Comparison of ENCODE assay signal across 8 cellular contexts in genomic region chr6:107957909-107958688, GRCh38. TPM values are rescaled to one million over a fixed set of nuclear protein-coding genes. Genes with fewer than 3 reads are reported as not detected.
DNase-seq lines count a peak whose midpoint lies in the region; ATAC-seq, FAIRE-seq and TF ChIP-seq lines count a peak whose summit lies in the region.

A gene with protein sequence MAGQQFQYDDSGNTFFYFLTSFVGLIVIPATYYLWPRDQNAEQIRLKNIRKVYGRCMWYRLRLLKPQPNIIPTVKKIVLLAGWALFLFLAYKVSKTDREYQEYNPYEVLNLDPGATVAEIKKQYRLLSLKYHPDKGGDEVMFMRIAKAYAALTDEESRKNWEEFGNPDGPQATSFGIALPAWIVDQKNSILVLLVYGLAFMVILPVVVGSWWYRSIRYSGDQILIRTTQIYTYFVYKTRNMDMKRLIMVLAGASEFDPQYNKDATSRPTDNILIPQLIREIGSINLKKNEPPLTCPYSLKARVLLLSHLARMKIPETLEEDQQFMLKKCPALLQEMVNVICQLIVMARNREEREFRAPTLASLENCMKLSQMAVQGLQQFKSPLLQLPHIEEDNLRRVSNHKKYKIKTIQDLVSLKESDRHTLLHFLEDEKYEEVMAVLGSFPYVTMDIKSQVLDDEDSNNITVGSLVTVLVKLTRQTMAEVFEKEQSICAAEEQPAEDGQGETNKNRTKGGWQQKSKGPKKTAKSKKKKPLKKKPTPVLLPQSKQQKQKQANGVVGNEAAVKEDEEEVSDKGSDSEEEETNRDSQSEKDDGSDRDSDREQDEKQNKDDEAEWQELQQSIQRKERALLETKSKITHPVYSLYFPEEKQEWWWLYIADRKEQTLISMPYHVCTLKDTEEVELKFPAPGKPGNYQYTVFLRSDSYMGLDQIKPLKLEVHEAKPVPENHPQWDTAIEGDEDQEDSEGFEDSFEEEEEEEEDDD (minus strand): TSS chr6:107958208. CDS start chr6:107958009, 199 bp downstream.

- H3K4me3 ChIP-seq in GM12865 (ENCODE audit: low read depth, low read length) (peak within 1 kb of the TSS; percentile 90), SU-DHL-6 (ENCODE audit: insufficient read depth, low read length, poor library complexity, severe bottlenecking) (peak within 1 kb of the TSS; percentile 99), pancreas (peak within 1 kb of the TSS; percentile 53 to 97 (median 90)), thyroid gland (replicated peaks in 1 of 3) (peak within 1 kb of the TSS; percentile 38 to 89 (median 68))

- TF ChIP-seq POLR2A in thyroid gland (IDR thresholded peaks at IDR 0.05), result peak; percentile 76 to 94

- H3K27ac Mint-ChIP-seq in activated naive CD8-positive, alpha-beta T cell treated with anti-CD3 and anti-CD28 coated beads, Interleukin-2, amount 10 ng/mL, durations not matched to agents 7 days and 5 days, result peak within 1 kb of the TSS; percentile 97

- peaks cover 0 to 14% (median 0%) of the 10 kb centered on the region in 3 donors for H3K4me1 ChIP-seq in pancreas
- H3K4me1 ChIP-seq in thyroid gland, result peaks cover 21 to 26% of the 10 kb centered on the region in 2 donors

- H3K9ac ChIP-seq in SU-DHL-6 (ENCODE audit: low read length), result peak within 1 kb of the TSS; percentile 98

- H3K4me3 Mint-ChIP-seq in activated naive CD8-positive, alpha-beta T cell treated with anti-CD3 and anti-CD28 coated beads, Interleukin-2, amount 10 ng/mL, durations not matched to agents 7 days and 5 days, result peak within 1 kb of the TSS; percentile 95

- peaks cover 5% of the 10 kb centered on the region for H3K36me3 Mint-ChIP-seq in activated naive CD8-positive, alpha-beta T cell treated with anti-CD3 and anti-CD28 coated beads, Interleukin-2, amount 10 ng/mL, durations not matched to agents 7 days and 5 days

- WGBS in pancreas, 2 donors, result 0 to 1% methylated on average over 58 to 69 of the region's 69 CpGs
- 0 to 1% methylated on average over 3 to 35 of the region's 69 CpGs for WGBS in thyroid gland, 2 donors

- peaks cover 3% of the 10 kb centered on the region; the same call in 1 of the 2 replicates for H4K20me1 ChIP-seq in SU-DHL-6 (ENCODE audit: low read depth, low read length)

- H3K36me3 ChIP-seq in SU-DHL-6 (ENCODE audit: low read length), result no peaks in the 10 kb centered on the region
- H3K36me3 ChIP-seq in pancreas, result no peaks in the 10 kb centered on the region
- no peaks in the 10 kb centered on the region for H3K36me3 ChIP-seq in thyroid gland

- peak within 1 kb of the TSS; percentile 93 for H3K4me2 ChIP-seq in SU-DHL-6 (ENCODE audit: low read depth, low read length, poor library complexity, severe bottlenecking)

- H3K9me2 ChIP-seq in SU-DHL-6 (replicated peaks; ENCODE audit: insufficient read depth, low read length), result no peaks in the 10 kb centered on the region

- no peak for FAIRE-seq in pancreas (lab: Jason Lieb, UNC)

- intact Hi-C loops in head of caudate nucleus (cut with DNase I) (no loop called here), pancreas (cut with DNase I) (no loop called here), thyroid gland (cut with DNase I) (no loop called here)

- peaks cover 10% of the 10 kb centered on the region; the same call in 1 of the 2 replicates for H3F3A ChIP-seq in SU-DHL-6 (ENCODE audit: insufficient read depth)

- peaks cover 39% of the 10 kb centered on the region for H3K79me2 ChIP-seq in SU-DHL-6 (ENCODE audit: insufficient read depth, low read length)

- no peaks in the 10 kb centered on the region for H3K9me3 ChIP-seq in SU-DHL-6 (ENCODE audit: insufficient read depth, low read length)
- no peaks in the 10 kb centered on the region for H3K9me3 ChIP-seq in pancreas
- H3K9me3 ChIP-seq in thyroid gland, result no peaks in the 10 kb centered on the region

- DNase-seq in GM12865 (ENCODE audit: low read depth) (peak; percentile 98), NCI-H1417 (lab: John Stamatoyannopoulos, UW) (peak; percentile 94 to 97 (median 97)), head of caudate nucleus (peak; percentile 90 to 99 (median 98)), pancreas (peak; percentile 98 to 99 (median 98)), thyroid gland (peak; percentile 96 to 97)
- DNase-seq in activated naive CD8-positive, alpha-beta T cell treated with anti-CD3 and anti-CD28 coated beads, Interleukin-2, amount 10 ng/mL, durations not matched to agents 7 days and 5 days, result peak; percentile 97

- peak within 1 kb of the TSS; percentile 56 for H2AFZ ChIP-seq in SU-DHL-6 (ENCODE audit: low read depth, low read length, severe bottlenecking)

- TF ChIP-seq CTCF in GM12865 (IDR thresholded peaks at IDR 0.05; ENCODE audit: insufficient read depth, low read depth, low read length, missing control alignments) (no peak), SU-DHL-6 (IDR thresholded peaks at IDR 0.05; ENCODE audit: insufficient read depth, low read length, poor library complexity, severe bottlenecking) (no peak), pancreas (IDR thresholded peaks at IDR 0.05) (no peak), thyroid gland (IDR thresholded peaks at IDR 0.05) (peak in 1 of 6 experiments; percentile 18)

- H3K27ac ChIP-seq in SU-DHL-6 (ENCODE audit: low read depth, low read length), result peak within 1 kb of the TSS; percentile 69
- peak within 1 kb of the TSS; percentile 69 to 91 (median 86) for H3K27ac ChIP-seq in pancreas
- H3K27ac ChIP-seq in thyroid gland, result peak within 1 kb of the TSS; percentile 65 to 84 (median 75)

- ATAC-seq in HG02759 (IDR thresholded peaks at IDR 0.05; ENCODE audit: unreplicated experiment), result peak; percentile 96
- ATAC-seq in activated naive CD8-positive, alpha-beta T cell treated with anti-CD3 and anti-CD28 coated beads, Interleukin-2, amount 10 ng/mL, durations not matched to agents 7 days and 5 days (ENCODE audit: low read depth), result peak; percentile 97
- peak; percentile 92 to 98 (median 94) for ATAC-seq in pancreas

- peaks cover 18% of the 10 kb centered on the region for H3K4me1 Mint-ChIP-seq in activated naive CD8-positive, alpha-beta T cell treated with anti-CD3 and anti-CD28 coated beads, Interleukin-2, amount 10 ng/mL, durations not matched to agents 7 days and 5 days

- H3K27me3 ChIP-seq in SU-DHL-6 (ENCODE audit: low read length), result no peaks in the 10 kb centered on the region
- H3K27me3 ChIP-seq in pancreas, result no peaks in the 10 kb centered on the region
- H3K27me3 ChIP-seq in thyroid gland, result no peaks in the 10 kb centered on the region

- POLR2A ChIA-PET in activated naive CD8-positive, alpha-beta T cell treated with anti-CD3 and anti-CD28 coated beads, Interleukin-2, amount 10 ng/mL, durations not matched to agents 7 days and 5 days (lab: Charles Lee), result interaction anchor here (0.7 to 1.2 kb wide), 3 partner anchors 63 to 1137 kb away, joined by 3 to 5 read pairs (median 3); partner anchors contain the start of genes CEP57L1 and SESN1

- no peaks in the 10 kb centered on the region for H3K9me3 Mint-ChIP-seq in activated naive CD8-positive, alpha-beta T cell treated with anti-CD3 and anti-CD28 coated beads, Interleukin-2, amount 10 ng/mL, durations not matched to agents 7 days and 5 days

- H3K27me3 Mint-ChIP-seq in activated naive CD8-positive, alpha-beta T cell treated with anti-CD3 and anti-CD28 coated beads, Interleukin-2, amount 10 ng/mL, durations not matched to agents 7 days and 5 days, result no peaks in the 10 kb centered on the region

RNA-seq across cellular contexts. Expression of the gene that starts here (rescaled TPM):
- total RNA-seq in activated naive CD8-positive, alpha-beta T cell treated with anti-CD3 and anti-CD28 coated beads, Interleukin-2, amount 10 ng/mL, durations not matched to agents 7 days and 5 days, result 10 to 100 TPM; 64.7 to 69.2 TPM
- 100 to 1,000 TPM in 5 of 6 donors, 10 to 100 TPM in 1; 98.5 to 146 (median 116) TPM for total RNA-seq in pancreas
- 10 to 100 TPM; 34.4 to 48.7 TPM for polyA plus RNA-seq in pancreas
- total RNA-seq in thyroid gland, result 10 to 100 TPM; 47.1 to 95.5 (median 68.3) TPM

Comparison
In these comparisons a context has a peak if more than half of its experiments do, and no peak if none do; other contexts are left out.
1. Peak in every context shown above with its lines: DNase-seq, ATAC-seq, H3K4me3 ChIP-seq and H3K27ac ChIP-seq.